1 cellular context compared by ENCODE assay signal in the genomic region with DNA sequence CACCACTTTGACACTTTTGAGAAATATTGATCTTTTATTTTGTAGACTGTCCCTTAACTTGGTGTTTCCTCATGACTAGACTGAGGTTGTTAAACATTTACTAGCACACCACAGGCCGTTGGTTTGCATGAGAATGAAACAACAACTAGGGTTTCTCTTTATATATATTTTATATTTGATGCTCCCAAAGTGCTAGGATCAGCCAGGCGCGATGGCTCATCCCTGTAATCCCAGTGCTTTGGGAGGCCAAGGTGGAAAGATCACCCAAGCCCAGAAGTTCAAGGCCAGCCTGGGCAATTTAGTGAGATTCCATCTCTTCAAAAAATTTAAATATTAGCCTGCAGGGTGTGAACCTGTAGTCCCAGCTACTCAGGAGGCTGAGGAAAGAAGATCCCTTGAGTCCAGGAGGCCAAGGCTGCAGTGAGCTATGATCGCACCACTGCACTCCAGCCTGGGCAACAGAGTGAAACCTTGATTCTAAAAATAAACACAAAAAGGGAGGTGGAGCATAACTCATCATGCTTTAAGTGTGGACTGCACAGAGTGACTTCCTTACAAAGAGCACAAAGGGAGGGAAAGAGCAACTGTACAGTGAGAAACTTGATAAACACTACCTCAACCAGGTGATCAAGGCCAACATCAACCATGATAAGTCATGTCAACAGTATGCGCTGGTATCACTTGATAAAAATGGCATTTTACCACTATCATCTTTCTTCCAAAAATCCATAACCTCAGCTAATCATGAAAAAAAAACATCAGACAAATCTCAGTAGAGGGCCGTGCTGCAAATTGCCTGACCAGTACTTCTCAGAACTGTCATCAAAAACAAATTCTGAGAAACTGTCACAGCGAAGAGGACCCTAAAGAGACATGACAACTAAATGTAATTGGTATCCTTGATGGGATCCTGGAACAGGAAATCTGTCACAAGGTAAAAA.
TF ChIP-seq lines count a peak whose summit lies in the region.

No MANE protein-coding gene starts in this region.

TF ChIP-seq in HepG2, 621 proteins besides CTCF, POLR2A, EP300 and RAD21 (continued from another document and continues in another):
- TF ChIP-seq YEATS4 (CRISPR knock-in tag; IDR thresholded peaks at IDR 0.05; ENCODE audit: borderline replicate concordance) (0 out of 2 replicates have a peak, but pooled peaks have one; percentile 45), HOXA7 (CRISPR knock-in tag; IDR thresholded peaks at IDR 0.05) (no peak), ZNF558 (CRISPR knock-in tag; IDR thresholded peaks at IDR 0.05; ENCODE audit: borderline replicate concordance) (no peak), KLF16 (CRISPR knock-in tag; IDR thresholded peaks at IDR 0.05) (peak in 1 of 2 experiments; percentile 48; a peak in 1 of 4 replicates), REPIN1 (CRISPR knock-in tag; IDR thresholded peaks at IDR 0.05; ENCODE audit: borderline replicate concordance, low read depth) (no peak), FOXA3 (CRISPR knock-in tag; IDR thresholded peaks at IDR 0.05) (peak; percentile 71), TSC22D2 (CRISPR knock-in tag; IDR thresholded peaks at IDR 0.05; ENCODE audit: borderline replicate concordance) (no peak), ETV6 (CRISPR knock-in tag; conservative IDR thresholded peaks at IDR 0.05) (no peak), MIXL1 (CRISPR knock-in tag; IDR thresholded peaks at IDR 0.05) (peak; percentile 28; the same call in 1 of the 2 replicates), SNAI1 (CRISPR knock-in tag; IDR thresholded peaks at IDR 0.05; ENCODE audit: borderline replicate concordance) (no peak), HNF4A (CRISPR knock-in tag; IDR thresholded peaks at IDR 0.05) (peak; percentile 70), SAFB2 (CRISPR knock-in tag; IDR thresholded peaks at IDR 0.05; ENCODE audit: borderline replicate concordance, low read depth) (no peak), ATRX (CRISPR knock-in tag; IDR thresholded peaks at IDR 0.05; ENCODE audit: borderline replicate concordance) (no peak), SCMH1 (CRISPR knock-in tag; IDR thresholded peaks at IDR 0.05; ENCODE audit: borderline replicate concordance) (no peak), KDM5A (IDR thresholded peaks at IDR 0.05; ENCODE audit: borderline replicate concordance, low read length) (no peak), SMC3 (IDR thresholded peaks at IDR 0.05; ENCODE audit: low read length) (peak; percentile 16; the same call in 1 of the 2 replicates), ZNF777 (CRISPR knock-in tag; IDR thresholded peaks at IDR 0.05) (no peak), DMAP1 (CRISPR knock-in tag; IDR thresholded peaks at IDR 0.05) (peak; percentile 42; the same call in 1 of the 2 replicates), TEAD2 (CRISPR knock-in tag; IDR thresholded peaks at IDR 0.05) (no peak), IKZF4 (CRISPR knock-in tag; IDR thresholded peaks at IDR 0.05; ENCODE audit: borderline replicate concordance, low read depth, not compliant biosample characterization) (peak; percentile 67), ELF1 (CRISPR knock-in tag; IDR thresholded peaks at IDR 0.05) (0 out of 2 replicates have a peak, but pooled peaks have one; percentile 8), LCORL (IDR thresholded peaks at IDR 0.05) (no peak), LCORL (CRISPR knock-in tag; IDR thresholded peaks at IDR 0.05) (no peak; the same call in 1 of the 2 replicates), TRIM24 (CRISPR knock-in tag; IDR thresholded peaks at IDR 0.05) (no peak), KLF11 (CRISPR knock-in tag; IDR thresholded peaks at IDR 0.05) (no peak), RNF2 (conservative IDR thresholded peaks at IDR 0.05; ENCODE audit: low read depth) (no peak), ZMYM2 (CRISPR knock-in tag; IDR thresholded peaks at IDR 0.05) (peak; percentile 85), ZC3H4 (CRISPR knock-in tag; IDR thresholded peaks at IDR 0.05; ENCODE audit: borderline replicate concordance) (no peak), ISL2 (CRISPR knock-in tag; IDR thresholded peaks at IDR 0.05) (peak; percentile 83), NR2F6 (IDR thresholded peaks at IDR 0.05) (peak; percentile 81), NR2F6 (CRISPR knock-in tag; IDR thresholded peaks at IDR 0.05) (peak; percentile 70), MTA1 (CRISPR knock-in tag; IDR thresholded peaks at IDR 0.05; ENCODE audit: borderline replicate concordance) (peak; percentile 88), NFE2L2 (IDR thresholded peaks at IDR 0.05; ENCODE audit: low read length) (no peak), NFYB (CRISPR knock-in tag; IDR thresholded peaks at IDR 0.05) (no peak), ZNF670 (CRISPR knock-in tag; IDR thresholded peaks at IDR 0.05; ENCODE audit: borderline replicate concordance) (no peak), RARA (CRISPR knock-in tag; IDR thresholded peaks at IDR 0.05) (peak; percentile 76), RFX5 (IDR thresholded peaks at IDR 0.05; ENCODE audit: low read depth, low read length) (no peak)
- TF ChIP-seq, protein P1, sequence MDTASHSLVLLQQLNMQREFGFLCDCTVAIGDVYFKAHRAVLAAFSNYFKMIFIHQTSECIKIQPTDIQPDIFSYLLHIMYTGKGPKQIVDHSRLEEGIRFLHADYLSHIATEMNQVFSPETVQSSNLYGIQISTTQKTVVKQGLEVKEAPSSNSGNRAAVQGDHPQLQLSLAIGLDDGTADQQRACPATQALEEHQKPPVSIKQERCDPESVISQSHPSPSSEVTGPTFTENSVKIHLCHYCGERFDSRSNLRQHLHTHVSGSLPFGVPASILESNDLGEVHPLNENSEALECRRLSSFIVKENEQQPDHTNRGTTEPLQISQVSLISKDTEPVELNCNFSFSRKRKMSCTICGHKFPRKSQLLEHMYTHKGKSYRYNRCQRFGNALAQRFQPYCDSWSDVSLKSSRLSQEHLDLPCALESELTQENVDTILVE (CRISPR knock-in tag; IDR thresholded peaks at IDR 0.05), result peak; percentile 76
- TF ChIP-seq, protein P2, sequence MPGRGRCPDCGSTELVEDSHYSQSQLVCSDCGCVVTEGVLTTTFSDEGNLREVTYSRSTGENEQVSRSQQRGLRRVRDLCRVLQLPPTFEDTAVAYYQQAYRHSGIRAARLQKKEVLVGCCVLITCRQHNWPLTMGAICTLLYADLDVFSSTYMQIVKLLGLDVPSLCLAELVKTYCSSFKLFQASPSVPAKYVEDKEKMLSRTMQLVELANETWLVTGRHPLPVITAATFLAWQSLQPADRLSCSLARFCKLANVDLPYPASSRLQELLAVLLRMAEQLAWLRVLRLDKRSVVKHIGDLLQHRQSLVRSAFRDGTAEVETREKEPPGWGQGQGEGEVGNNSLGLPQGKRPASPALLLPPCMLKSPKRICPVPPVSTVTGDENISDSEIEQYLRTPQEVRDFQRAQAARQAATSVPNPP (CRISPR knock-in tag; IDR thresholded peaks at IDR 0.05), result no peak
- TF ChIP-seq, protein P3, sequence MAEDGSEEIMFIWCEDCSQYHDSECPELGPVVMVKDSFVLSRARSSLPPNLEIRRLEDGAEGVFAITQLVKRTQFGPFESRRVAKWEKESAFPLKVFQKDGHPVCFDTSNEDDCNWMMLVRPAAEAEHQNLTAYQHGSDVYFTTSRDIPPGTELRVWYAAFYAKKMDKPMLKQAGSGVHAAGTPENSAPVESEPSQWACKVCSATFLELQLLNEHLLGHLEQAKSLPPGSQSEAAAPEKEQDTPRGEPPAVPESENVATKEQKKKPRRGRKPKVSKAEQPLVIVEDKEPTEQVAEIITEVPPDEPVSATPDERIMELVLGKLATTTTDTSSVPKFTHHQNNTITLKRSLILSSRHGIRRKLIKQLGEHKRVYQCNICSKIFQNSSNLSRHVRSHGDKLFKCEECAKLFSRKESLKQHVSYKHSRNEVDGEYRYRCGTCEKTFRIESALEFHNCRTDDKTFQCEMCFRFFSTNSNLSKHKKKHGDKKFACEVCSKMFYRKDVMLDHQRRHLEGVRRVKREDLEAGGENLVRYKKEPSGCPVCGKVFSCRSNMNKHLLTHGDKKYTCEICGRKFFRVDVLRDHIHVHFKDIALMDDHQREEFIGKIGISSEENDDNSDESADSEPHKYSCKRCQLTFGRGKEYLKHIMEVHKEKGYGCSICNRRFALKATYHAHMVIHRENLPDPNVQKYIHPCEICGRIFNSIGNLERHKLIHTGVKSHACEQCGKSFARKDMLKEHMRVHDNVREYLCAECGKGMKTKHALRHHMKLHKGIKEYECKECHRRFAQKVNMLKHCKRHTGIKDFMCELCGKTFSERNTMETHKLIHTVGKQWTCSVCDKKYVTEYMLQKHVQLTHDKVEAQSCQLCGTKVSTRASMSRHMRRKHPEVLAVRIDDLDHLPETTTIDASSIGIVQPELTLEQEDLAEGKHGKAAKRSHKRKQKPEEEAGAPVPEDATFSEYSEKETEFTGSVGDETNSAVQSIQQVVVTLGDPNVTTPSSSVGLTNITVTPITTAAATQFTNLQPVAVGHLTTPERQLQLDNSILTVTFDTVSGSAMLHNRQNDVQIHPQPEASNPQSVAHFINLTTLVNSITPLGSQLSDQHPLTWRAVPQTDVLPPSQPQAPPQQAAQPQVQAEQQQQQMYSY (CRISPR knock-in tag; IDR thresholded peaks at IDR 0.05), result no peak
- TF ChIP-seq, protein P4, sequence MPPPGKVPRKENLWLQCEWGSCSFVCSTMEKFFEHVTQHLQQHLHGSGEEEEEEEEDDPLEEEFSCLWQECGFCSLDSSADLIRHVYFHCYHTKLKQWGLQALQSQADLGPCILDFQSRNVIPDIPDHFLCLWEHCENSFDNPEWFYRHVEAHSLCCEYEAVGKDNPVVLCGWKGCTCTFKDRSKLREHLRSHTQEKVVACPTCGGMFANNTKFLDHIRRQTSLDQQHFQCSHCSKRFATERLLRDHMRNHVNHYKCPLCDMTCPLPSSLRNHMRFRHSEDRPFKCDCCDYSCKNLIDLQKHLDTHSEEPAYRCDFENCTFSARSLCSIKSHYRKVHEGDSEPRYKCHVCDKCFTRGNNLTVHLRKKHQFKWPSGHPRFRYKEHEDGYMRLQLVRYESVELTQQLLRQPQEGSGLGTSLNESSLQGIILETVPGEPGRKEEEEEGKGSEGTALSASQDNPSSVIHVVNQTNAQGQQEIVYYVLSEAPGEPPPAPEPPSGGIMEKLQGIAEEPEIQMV (CRISPR knock-in tag; IDR thresholded peaks at IDR 0.05; ENCODE audit: low read depth), result 0 out of 2 replicates have a peak, but pooled peaks have one; percentile 37
- TF ChIP-seq, protein P5, sequence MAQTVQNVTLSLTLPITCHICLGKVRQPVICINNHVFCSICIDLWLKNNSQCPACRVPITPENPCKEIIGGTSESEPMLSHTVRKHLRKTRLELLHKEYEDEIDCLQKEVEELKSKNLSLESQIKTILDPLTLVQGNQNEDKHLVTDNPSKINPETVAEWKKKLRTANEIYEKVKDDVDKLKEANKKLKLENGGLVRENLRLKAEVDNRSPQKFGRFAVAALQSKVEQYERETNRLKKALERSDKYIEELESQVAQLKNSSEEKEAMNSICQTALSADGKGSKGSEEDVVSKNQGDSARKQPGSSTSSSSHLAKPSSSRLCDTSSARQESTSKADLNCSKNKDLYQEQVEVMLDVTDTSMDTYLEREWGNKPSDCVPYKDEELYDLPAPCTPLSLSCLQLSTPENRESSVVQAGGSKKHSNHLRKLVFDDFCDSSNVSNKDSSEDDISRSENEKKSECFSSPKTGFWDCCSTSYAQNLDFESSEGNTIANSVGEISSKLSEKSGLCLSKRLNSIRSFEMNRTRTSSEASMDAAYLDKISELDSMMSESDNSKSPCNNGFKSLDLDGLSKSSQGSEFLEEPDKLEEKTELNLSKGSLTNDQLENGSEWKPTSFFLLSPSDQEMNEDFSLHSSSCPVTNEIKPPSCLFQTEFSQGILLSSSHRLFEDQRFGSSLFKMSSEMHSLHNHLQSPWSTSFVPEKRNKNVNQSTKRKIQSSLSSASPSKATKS (CRISPR knock-in tag; IDR thresholded peaks at IDR 0.05), result no peak
- TF ChIP-seq, protein P6, sequence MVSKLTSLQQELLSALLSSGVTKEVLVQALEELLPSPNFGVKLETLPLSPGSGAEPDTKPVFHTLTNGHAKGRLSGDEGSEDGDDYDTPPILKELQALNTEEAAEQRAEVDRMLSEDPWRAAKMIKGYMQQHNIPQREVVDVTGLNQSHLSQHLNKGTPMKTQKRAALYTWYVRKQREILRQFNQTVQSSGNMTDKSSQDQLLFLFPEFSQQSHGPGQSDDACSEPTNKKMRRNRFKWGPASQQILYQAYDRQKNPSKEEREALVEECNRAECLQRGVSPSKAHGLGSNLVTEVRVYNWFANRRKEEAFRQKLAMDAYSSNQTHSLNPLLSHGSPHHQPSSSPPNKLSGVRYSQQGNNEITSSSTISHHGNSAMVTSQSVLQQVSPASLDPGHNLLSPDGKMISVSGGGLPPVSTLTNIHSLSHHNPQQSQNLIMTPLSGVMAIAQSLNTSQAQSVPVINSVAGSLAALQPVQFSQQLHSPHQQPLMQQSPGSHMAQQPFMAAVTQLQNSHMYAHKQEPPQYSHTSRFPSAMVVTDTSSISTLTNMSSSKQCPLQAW (CRISPR knock-in tag; IDR thresholded peaks at IDR 0.05), result peak; percentile 70
- TF ChIP-seq, protein P7, sequence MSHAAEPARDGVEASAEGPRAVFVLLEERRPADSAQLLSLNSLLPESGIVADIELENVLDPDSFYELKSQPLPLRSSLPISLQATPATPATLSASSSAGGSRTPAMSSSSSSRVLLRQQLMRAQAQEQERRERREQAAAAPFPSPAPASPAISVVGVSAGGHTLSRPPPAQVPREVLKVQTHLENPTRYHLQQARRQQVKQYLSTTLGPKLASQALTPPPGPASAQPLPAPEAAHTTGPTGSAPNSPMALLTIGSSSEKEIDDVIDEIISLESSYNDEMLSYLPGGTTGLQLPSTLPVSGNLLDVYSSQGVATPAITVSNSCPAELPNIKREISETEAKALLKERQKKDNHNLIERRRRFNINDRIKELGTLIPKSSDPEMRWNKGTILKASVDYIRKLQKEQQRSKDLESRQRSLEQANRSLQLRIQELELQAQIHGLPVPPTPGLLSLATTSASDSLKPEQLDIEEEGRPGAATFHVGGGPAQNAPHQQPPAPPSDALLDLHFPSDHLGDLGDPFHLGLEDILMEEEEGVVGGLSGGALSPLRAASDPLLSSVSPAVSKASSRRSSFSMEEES (CRISPR knock-in tag; IDR thresholded peaks at IDR 0.05), result 0 out of 2 replicates have a peak, but pooled peaks have one; percentile 11
- TF ChIP-seq, protein P8, sequence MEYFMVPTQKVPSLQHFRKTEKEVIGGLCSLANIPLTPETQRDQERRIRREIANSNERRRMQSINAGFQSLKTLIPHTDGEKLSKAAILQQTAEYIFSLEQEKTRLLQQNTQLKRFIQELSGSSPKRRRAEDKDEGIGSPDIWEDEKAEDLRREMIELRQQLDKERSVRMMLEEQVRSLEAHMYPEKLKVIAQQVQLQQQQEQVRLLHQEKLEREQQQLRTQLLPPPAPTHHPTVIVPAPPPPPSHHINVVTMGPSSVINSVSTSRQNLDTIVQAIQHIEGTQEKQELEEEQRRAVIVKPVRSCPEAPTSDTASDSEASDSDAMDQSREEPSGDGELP (IDR thresholded peaks at IDR 0.05; ENCODE audit: borderline replicate concordance, low read depth), result peak; percentile 68; the same call in 1 of the 2 replicates
